In genomic region chr1:100430368-100430767, GRCh38 we compare ENCODE assay signal across 1 cellular context.
TF ChIP-seq lines count a peak whose summit lies in the region.

No MANE protein-coding gene starts in this region.

TF ChIP-seq in IMR-90, 13 proteins besides CTCF, POLR2A, EP300 and RAD21 (continued from another document):
- no peak for TF ChIP-seq RCOR1 (IDR thresholded peaks at IDR 0.05; ENCODE audit: insufficient replicate concordance, low read length)
- no peak for TF ChIP-seq MAFK (IDR thresholded peaks at IDR 0.05; ENCODE audit: low read depth, low read length)
